1 cellular context compared by ENCODE assay signal in genomic region chr11:78039919-78040671, GRCh38.
TF ChIP-seq lines count a peak whose summit lies in the region.

No MANE protein-coding gene starts in this region.

TF ChIP-seq in K562, 482 proteins besides CTCF, POLR2A, EP300 and RAD21 (continued from another document and continues in another):
- peak in 1 of 2 experiments; percentile 85; a peak in 2 of 4 replicates for TF ChIP-seq BCLAF1 (IDR thresholded peaks at IDR 0.05; ENCODE audit: borderline replicate concordance in 1 of 2, control insufficient read depth in 1 of 2, low read depth in 2 of 2, low read length in 1 of 2)
- no peak for TF ChIP-seq GATA2 (CRISPR knock-in tag; IDR thresholded peaks at IDR 0.05)
- no peak for TF ChIP-seq CREB5 (CRISPR knock-in tag; IDR thresholded peaks at IDR 0.05)
- 0 out of 2 replicates have a peak, but pooled peaks have one; percentile 15 for TF ChIP-seq ZNF24 (IDR thresholded peaks at IDR 0.05)
- peak; percentile 21; the same call in 1 of the 2 replicates for TF ChIP-seq ZBTB17 (CRISPR knock-in tag; IDR thresholded peaks at IDR 0.05)
- peak; percentile 75 for TF ChIP-seq PHF20 (IDR thresholded peaks at IDR 0.05; ENCODE audit: partially characterized antibody)
- TF ChIP-seq ZBTB5 (IDR thresholded peaks at IDR 0.05) = 0 out of 2 replicates have a peak, but pooled peaks have one; percentile 20
- peak; percentile 38 for TF ChIP-seq TAF1 (IDR thresholded peaks at IDR 0.05; ENCODE audit: control insufficient read depth, extremely low read depth, insufficient read depth, low read length, severe bottlenecking)
- no peak for TF ChIP-seq HDAC6 (IDR thresholded peaks at IDR 0.05; ENCODE audit: low read depth, low read length)
- TF ChIP-seq MAFG (tag; conservative IDR thresholded peaks at IDR 0.05) = 0 out of 2 replicates have a peak, but pooled peaks have one; percentile 6
- no peak for TF ChIP-seq COPS2 (conservative IDR thresholded peaks at IDR 0.05)
- TF ChIP-seq SMARCA4 (IDR thresholded peaks at IDR 0.05) = peak; percentile 85
- TF ChIP-seq HINFP (tag; conservative IDR thresholded peaks at IDR 0.05; ENCODE audit: low read depth) = peak; percentile 70
- TF ChIP-seq BMI1 (IDR thresholded peaks at IDR 0.05; ENCODE audit: low read length) = no peak
- no peak for TF ChIP-seq CBFA2T2 (conservative IDR thresholded peaks at IDR 0.05)
- TF ChIP-seq BCL6 (CRISPR knock-in tag; IDR thresholded peaks at IDR 0.05) = 0 out of 2 replicates have a peak, but pooled peaks have one; percentile 9
- TF ChIP-seq ZHX1 (conservative IDR thresholded peaks at IDR 0.05; ENCODE audit: low read length) = no peak
- 0 out of 2 replicates have a peak, but pooled peaks have one; percentile 43 for TF ChIP-seq ZNF584 (CRISPR knock-in tag; IDR thresholded peaks at IDR 0.05; ENCODE audit: low read depth)
- TF ChIP-seq TRIM28 (IDR thresholded peaks at IDR 0.05) = peak; percentile 48; the same call in 1 of the 2 replicates
- peak; percentile 19; the same call in 1 of the 2 replicates for TF ChIP-seq HES1 (IDR thresholded peaks at IDR 0.05; ENCODE audit: low read depth)
- no peak for TF ChIP-seq SLC30A9 (CRISPR knock-in tag; IDR thresholded peaks at IDR 0.05)
- TF ChIP-seq U2AF2 (optimal IDR thresholded peaks at IDR 0.05; ENCODE audit: low read depth, low read length) = no peak
- TF ChIP-seq ZKSCAN3 (CRISPR knock-in tag; IDR thresholded peaks at IDR 0.05) = no peak
- no peak for TF ChIP-seq GTF2E2 (tag; IDR thresholded peaks at IDR 0.05)
- TF ChIP-seq NKRF (IDR thresholded peaks at IDR 0.05; ENCODE audit: borderline replicate concordance) = peak; percentile 71
- TF ChIP-seq TAF9B (IDR thresholded peaks at IDR 0.05; ENCODE audit: partially characterized antibody) = peak; percentile 77
- TF ChIP-seq MGA (IDR thresholded peaks at IDR 0.05) = no peak
- TF ChIP-seq HIVEP1 (CRISPR knock-in tag; IDR thresholded peaks at IDR 0.05) = 0 out of 2 replicates have a peak, but pooled peaks have one; percentile 46
- no peak for TF ChIP-seq ZNF253 (CRISPR knock-in tag; conservative IDR thresholded peaks at IDR 0.05)
- TF ChIP-seq SIN3A (IDR thresholded peaks at IDR 0.05; ENCODE audit: borderline replicate concordance in 2 of 2, control insufficient read depth in 1 of 2, low read depth in 2 of 2, low read length in 2 of 2) = no peak
